In genomic region chr1:42335809-42336518, GRCh38 we compare ENCODE assay signal across 8 cellular contexts. TPM values are rescaled to one million over a fixed set of nuclear protein-coding genes. Genes with fewer than 3 reads are reported as not detected.
DNase-seq lines count a peak whose midpoint lies in the region; ATAC-seq, FAIRE-seq and TF ChIP-seq lines count a peak whose summit lies in the region.

No MANE protein-coding gene starts in this region.

- FAIRE-seq in endothelial cell of umbilical vein (lab: Jason Lieb, UNC) = peak; percentile 38

- TF ChIP-seq CTCF in HL-60 (IDR thresholded peaks at IDR 0.05; ENCODE audit: insufficient read depth, low read length) (no peak), RWPE1 (conservative IDR thresholded peaks at IDR 0.05; ENCODE audit: low read depth) (no peak), endothelial cell of umbilical vein (IDR thresholded peaks at IDR 0.05; ENCODE audit: extremely low read depth in 1 of 2, insufficient read depth in 1 of 2, low read depth in 1 of 2, low read length in 2 of 2) (no peak)

- peaks cover 9% of the 10 kb centered on the region for H4K20me1 ChIP-seq in endothelial cell of umbilical vein (replicated peaks; ENCODE audit: control insufficient read depth, extremely low read depth, insufficient read depth, low read length)

- TF ChIP-seq POLR2A in endothelial cell of umbilical vein (IDR thresholded peaks at IDR 0.05; ENCODE audit: low read depth, low read length) = no peak

- peak overlapping the region; percentile 94 for H3K4me2 ChIP-seq in endothelial cell of umbilical vein (ENCODE audit: insufficient read depth, low read length)

- H3K27ac ChIP-seq in HL-60 (replicated peaks) (peak overlapping the region; percentile 87), RWPE1 (peak overlapping the region; percentile 88), endothelial cell of umbilical vein (ENCODE audit: insufficient read depth, low read depth, low read length) (peak overlapping the region; percentile 63)

- H3K4me3 Mint-ChIP-seq in naive B cell = peak overlapping the region; percentile 87 to 96 (median 93)

- ATAC-seq in naive B cell (ENCODE audit: low read depth in 2 of 2) (no peak), HG03442 (IDR thresholded peaks at IDR 0.05; ENCODE audit: unreplicated experiment) (no peak), HG02798 (IDR thresholded peaks at IDR 0.05; ENCODE audit: poor library complexity, unreplicated experiment) (no peak)

- H3K9me3 Mint-ChIP-seq in naive B cell = no peaks in the 10 kb centered on the region

- no peaks in the 10 kb centered on the region for H3K9me1 ChIP-seq in endothelial cell of umbilical vein (replicated peaks; ENCODE audit: control insufficient read depth, extremely low read depth, insufficient read depth, low read length)

- CTCF ChIA-PET in RWPE1 (lab: Yijun Ruan, JAX) = no interaction called here
- CTCF ChIA-PET in endothelial cell of umbilical vein (lab: Charles Lee) = interaction anchor here (0.6 to 3.9 kb wide), 2 partner anchors 8 to 162 kb away, joined by 3 to 17 read pairs; no protein-coding TSS in a partner anchor

- H3K27me3 Mint-ChIP-seq in naive B cell = no peaks in the 10 kb centered on the region

- H3K27ac Mint-ChIP-seq in naive B cell = peak overlapping the region; percentile 86 to 94 (median 93)

- H2AFZ ChIP-seq in endothelial cell of umbilical vein (ENCODE audit: low read depth, low read length) = peak overlapping the region; percentile 97

- peaks cover 38 to 50% (median 44%) of the 10 kb centered on the region in 3 donors for H3K4me1 Mint-ChIP-seq in naive B cell

- intact Hi-C loops in endothelial cell of umbilical vein (cut with micrococcal nuclease) = loop anchor here (2.0 to 10.0 kb wide), 5 partner anchors 15 to 349 kb away; partner anchors contain the start of genes CCDC30, PPIH and YBX1

- POLR2A ChIA-PET in RWPE1 (lab: Yijun Ruan, JAX; ENCODE audit: low non-redundant PET) (no interaction called here), endothelial cell of umbilical vein (lab: Charles Lee) (no interaction called here)

- dilution Hi-C loops in endothelial cell of umbilical vein (cut with MboI; ENCODE audit: extremely low pct_ligation_motif_present, low sequenced_read_pairs) = no loop called here

- peaks cover 38% of the 10 kb centered on the region for H3K79me2 ChIP-seq in endothelial cell of umbilical vein (ENCODE audit: control insufficient read depth, insufficient read depth, low read length)

- H3K9me3 ChIP-seq in endothelial cell of umbilical vein (replicated peaks; ENCODE audit: control insufficient read depth, insufficient read depth, low read length) = no peaks in the 10 kb centered on the region

- BruUV-seq in endothelial cell of umbilical vein (replicated peaks; lab: Mats Ljungman, UMichigan) = no TSS peak

- H3K4me3 ChIP-seq in HL-60 (replicated peaks; ENCODE audit: insufficient read depth, low read length) (peak overlapping the region; percentile 98), endothelial cell of umbilical vein (replicated peaks in 1 of 3; ENCODE audit: insufficient read depth in 1 of 3, low read depth in 1 of 3, low read length in 3 of 3) (peak overlapping the region; percentile 52 to 79 (median 78))

- H3K4me1 ChIP-seq in endothelial cell of umbilical vein (ENCODE audit: control insufficient read depth, extremely low read depth, insufficient read depth, low read length) = peaks cover 16% of the 10 kb centered on the region

- DNase-seq in DMS79 (lab: John Stamatoyannopoulos, UW) = peak; percentile 74
- no peak for DNase-seq in HL-60 (ENCODE audit: low read depth in 1 of 2, low spot score in 1 of 2)
- peak; percentile 64 for DNase-seq in RWPE1 (ENCODE audit: low spot score)
- DNase-seq in endothelial cell of umbilical vein (ENCODE audit: low read depth, low spot score) = peak; percentile 39
- no peak for DNase-seq in naive B cell
- DNase-seq in anterior cingulate cortex (lab: John Stamatoyannopoulos, UW) = no peak

- H3K36me3 Mint-ChIP-seq in naive B cell = no peaks in the 10 kb centered on the region

- H3K36me3 ChIP-seq in endothelial cell of umbilical vein (ENCODE audit: control insufficient read depth in 2 of 2, extremely low read depth in 1 of 2, insufficient read depth in 2 of 2, low read length in 2 of 2) = no peaks in the 10 kb centered on the region

- H3K27me3 ChIP-seq in HL-60 (ENCODE audit: insufficient read depth, poor library complexity, severe bottlenecking) (no peaks in the 10 kb centered on the region), endothelial cell of umbilical vein (ENCODE audit: control insufficient read depth in 2 of 2, insufficient read depth in 2 of 2, low read length in 2 of 2) (peaks cover 0 to 3% of the 10 kb centered on the region in 2 experiments)

- H3K9ac ChIP-seq in endothelial cell of umbilical vein (replicated peaks; ENCODE audit: extremely low read depth, insufficient read depth, low read length) = peak overlapping the region; percentile 86

TF ChIP-seq in endothelial cell of umbilical vein, 7 proteins besides CTCF, POLR2A, EP300 and RAD21:
- TF ChIP-seq GATA2 (IDR thresholded peaks at IDR 0.05; ENCODE audit: insufficient read depth, insufficient read length, low read depth, low read length) = no peak
- no peak for TF ChIP-seq JUN (IDR thresholded peaks at IDR 0.05; ENCODE audit: borderline replicate concordance, insufficient read depth, insufficient read length, low read depth)
- no peak for TF ChIP-seq FOS (IDR thresholded peaks at IDR 0.05; ENCODE audit: borderline replicate concordance, insufficient read depth, low read length)
- TF ChIP-seq MYC (IDR thresholded peaks at IDR 0.05; ENCODE audit: low read depth, low read length) = no peak
- TF ChIP-seq MAX (IDR thresholded peaks at IDR 0.05; ENCODE audit: insufficient read depth, insufficient read length) = no peak
- TF ChIP-seq POLR2AphosphoS5 (IDR thresholded peaks at IDR 0.05; ENCODE audit: insufficient read depth, low read depth, low read length) = no peak
- TF ChIP-seq EZH2 (IDR thresholded peaks at IDR 0.05; ENCODE audit: borderline replicate concordance, low read depth, low read length, severe bottlenecking) = no peak
TF ChIP-seq in endothelial cell of umbilical vein: peak in this region for 0.

RNA-seq across cellular contexts. Expression of gene FOXJ3, which starts 0.9 kb away (rescaled TPM):
- 36.5 and 38.8 TPM in 2 replicates for total RNA-seq in endothelial cell of umbilical vein
- polyA plus RNA-seq in endothelial cell of umbilical vein (34.7 and 35.4 TPM in 2 replicates), naive B cell (ENCODE audit: low read depth in 6 of 6) (10 to 100 TPM; 19.8 to 46.0 (median 36.4) TPM)
- 17.4 and 18.3 TPM in 2 replicates for polyA plus RNA-seq in endothelial cell of umbilical vein (2011; cell fraction: cytosol; rRNA removed)
- 51.2 and 53.3 TPM in 2 replicates for polyA plus RNA-seq in endothelial cell of umbilical vein (2011; cell fraction: nucleus; rRNA removed)
- polyA plus RNA-seq in endothelial cell of umbilical vein (2012) = 13.1 and 18.6 TPM in 2 replicates
- 38.4 and 47.4 TPM in 2 replicates for polyA minus RNA-seq in endothelial cell of umbilical vein
- 24.2 TPM for polyA minus RNA-seq in endothelial cell of umbilical vein (2011; cell fraction: cytosol; rRNA and poly(A)+ RNA removed)
- 66.7 and 96.1 TPM in 2 replicates for polyA minus RNA-seq in endothelial cell of umbilical vein (2011; cell fraction: nucleus; rRNA and poly(A)+ RNA removed)

RNA-seq across cellular contexts. Expression of gene RIMKLA, which starts 44.6 kb away (rescaled TPM):
- total RNA-seq in endothelial cell of umbilical vein = not detected in 2 replicates
- under 0.01 and 0.01 TPM in 2 replicates for polyA plus RNA-seq in endothelial cell of umbilical vein
- under 0.01 TPM in 1 of 2 replicates, not detected in the other for polyA plus RNA-seq in endothelial cell of umbilical vein (2011; cell fraction: cytosol; rRNA removed)
- polyA plus RNA-seq in endothelial cell of umbilical vein (2011; cell fraction: nucleus; rRNA removed) = not detected in 2 replicates
- polyA plus RNA-seq in endothelial cell of umbilical vein (2012) = 0.01 TPM in 1 of 2 replicates, not detected in the other
- not detected in 2 replicates for polyA minus RNA-seq in endothelial cell of umbilical vein
- 0.20 TPM for polyA minus RNA-seq in endothelial cell of umbilical vein (2011; cell fraction: cytosol; rRNA and poly(A)+ RNA removed)
- polyA minus RNA-seq in endothelial cell of umbilical vein (2011; cell fraction: nucleus; rRNA and poly(A)+ RNA removed) = not detected in 2 replicates
- under 1 TPM in 2 of 6 donors, not detected in 4; 0.15 to 0.19 TPM for polyA plus RNA-seq in naive B cell (ENCODE audit: low read depth in 6 of 6)

Comparison
In these comparisons a context has a peak if more than half of its experiments do, and no peak if none do; other contexts are left out.
1. DNase-seq: peak in DMS79 (single experiment), RWPE1 (single experiment) and endothelial cell of umbilical vein (single experiment); none in HL-60 (0 of 2), naive B cell (single experiment) and anterior cingulate cortex (0 of 58).
2. Peak in every context shown above with its lines, with median percentiles within 50 percentile points of each other: H3K27ac ChIP-seq.